7 cellular contexts compared by ENCODE assay signal in the genomic region with DNA sequence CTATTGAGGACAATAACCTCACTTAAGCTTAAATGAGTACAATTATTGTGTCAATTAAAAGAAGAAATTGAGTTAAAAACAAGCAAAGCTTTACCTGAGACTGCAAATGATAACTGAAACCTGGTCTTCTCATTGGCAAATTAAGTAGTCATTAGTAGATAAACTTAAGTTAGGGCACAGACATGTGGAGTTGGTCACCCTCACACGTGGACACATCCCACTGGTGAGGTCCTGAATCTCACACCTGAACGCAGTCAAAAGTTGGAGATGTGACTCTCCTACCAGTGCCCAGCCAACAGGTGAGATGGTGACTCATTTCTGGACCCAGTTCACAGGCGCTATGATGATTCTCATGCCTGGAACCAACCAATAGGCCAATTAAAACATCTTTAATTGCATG.
"Had no signal": no experiment of that assay in that cellular context is flagged by ENCODE, and none has a peak within 500 bp of the region (broad histone marks: within the 10 kb centered on the region; RNA-seq: fewer than 3 reads in every experiment).

No MANE protein-coding gene starts in this region.

- H3K4me3 ChIP-seq: K562 had no signal

- H3K36me3 Mint-ChIP-seq: IgD-negative memory B cell had no signal

- DNase-seq: IMR-90, KBM-7, KG1 had no signal

- H3K4me3 Mint-ChIP-seq: IgD-negative memory B cell had no signal

- ATAC-seq: K562 had no signal

- H3K27ac ChIP-seq: HL-60, KMS-11 had no signal

- H3K4me1 Mint-ChIP-seq: IgD-negative memory B cell had no signal

- H3K27ac Mint-ChIP-seq: IgD-negative memory B cell had no signal

- H3K4me2 ChIP-seq: KMS-11 had no signal

- H3K9ac ChIP-seq: KMS-11 had no signal

- FAIRE-seq: K562 had no signal
